17 cellular contexts compared by ENCODE assay signal in the genomic region with DNA sequence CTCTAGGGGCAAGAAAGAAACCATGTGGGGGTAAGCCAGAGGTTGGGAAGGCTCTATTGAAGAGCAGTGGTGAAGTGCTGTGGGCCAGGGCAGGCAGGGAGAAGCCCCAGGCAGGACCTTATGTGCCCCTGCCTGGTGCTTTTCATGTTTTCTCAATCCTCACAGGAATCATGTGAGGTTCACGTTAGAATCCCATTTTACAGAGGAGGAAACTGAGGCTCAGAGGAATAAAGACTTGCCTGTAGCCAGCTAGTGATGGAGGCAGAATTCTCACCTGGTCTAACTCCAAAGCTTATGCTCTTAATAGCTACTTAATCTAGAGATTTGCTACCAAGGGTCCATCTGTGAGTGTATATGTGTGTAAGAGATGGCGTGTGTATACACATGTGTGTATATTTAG. TPM values are rescaled to one million over a fixed set of nuclear protein-coding genes. Genes with fewer than 3 reads are reported as not detected.
"Had no signal": no experiment of that assay in that cellular context is flagged by ENCODE, and none has a peak within 500 bp of the region (broad histone marks: within the 10 kb centered on the region; RNA-seq: fewer than 3 reads in every experiment).

No MANE protein-coding gene starts in this region.

- H3K4me1 ChIP-seq: prostate gland, testis had no signal

- H3K27me3 ChIP-seq: adrenal gland, testis had no signal

- H3K4me3 ChIP-seq: adrenal gland, dorsolateral prefrontal cortex, prostate gland, smooth muscle cell, testis had no signal

- H3K27ac ChIP-seq: adrenal gland, prostate gland, testis had no signal

- H3K4me2 ChIP-seq: smooth muscle cell had no signal

- H3K9me3 ChIP-seq: prostate gland, testis had no signal

- H3K27ac Mint-ChIP-seq: activated CD4-positive, alpha-beta T cell treated with anti-CD3 and anti-CD28 coated beads, Interleukin-2, amount 10 ng/mL, durations not matched to agents 24 days and 14 days; activated T-helper 1 cell treated with anti-CD3 and anti-CD28 coated beads, Interleukin-12 subunit alpha, Interleukin-12 subunit beta, Interleukin-2, Interleukin-4 antibody, amounts not matched to agents 30 ng/mL and 10 ng/mL and 1 ng/mL, durations not matched to agents 14 hours and 24 hours and 36 hours; stimulated activated naive CD8-positive, alpha-beta T cell treated with anti-CD3 and anti-CD28 coated beads, Interleukin-15, Interleukin-2, amounts not matched to agents 100 ng/mL and 50 ng/mL, for 24 hours; WTC11 had no signal

- H3K9me3 Mint-ChIP-seq: activated CD4-positive, alpha-beta T cell treated with anti-CD3 and anti-CD28 coated beads, Interleukin-2, amount 10 ng/mL, durations not matched to agents 24 days and 14 days had no signal

- DNase-seq: activated CD4-positive, alpha-beta T cell treated with anti-CD3 and anti-CD28 coated beads, Interleukin-2, amount 10 ng/mL, durations not matched to agents 24 days and 14 days; activated CD8-positive, alpha-beta memory T cell treated with anti-CD3 and anti-CD28 coated beads, Interleukin-2, amount 50 U/mL, for 48 hours; activated naive CD4-positive, alpha-beta T cell; adrenal gland; hypothalamus; mesendoderm; right cardiac atrium; testis had no signal

- H3K36me3 ChIP-seq: adrenal gland, prostate gland had no signal

- ATAC-seq: SK-N-SH treated with all-trans-retinoic acid at 6 μM for 48 hours, WTC11 had no signal

- H3K4me3 Mint-ChIP-seq: activated CD4-positive, alpha-beta T cell treated with anti-CD3 and anti-CD28 coated beads, Interleukin-2, amount 10 ng/mL, durations not matched to agents 24 days and 14 days; activated T-helper 1 cell treated with anti-CD3 and anti-CD28 coated beads, Interleukin-12 subunit alpha, Interleukin-12 subunit beta, Interleukin-2, Interleukin-4 antibody, amounts not matched to agents 30 ng/mL and 10 ng/mL and 1 ng/mL, durations not matched to agents 14 hours and 24 hours and 36 hours; stimulated activated naive CD8-positive, alpha-beta T cell treated with anti-CD3 and anti-CD28 coated beads, Interleukin-15, Interleukin-2, amounts not matched to agents 100 ng/mL and 50 ng/mL, for 24 hours; WTC11 had no signal

- H3K27me3 Mint-ChIP-seq: activated CD4-positive, alpha-beta T cell treated with anti-CD3 and anti-CD28 coated beads, Interleukin-2, amount 10 ng/mL, durations not matched to agents 24 days and 14 days; stimulated activated naive CD8-positive, alpha-beta T cell treated with anti-CD3 and anti-CD28 coated beads, Interleukin-15, Interleukin-2, amounts not matched to agents 100 ng/mL and 50 ng/mL, for 24 hours had no signal

- H3K36me3 Mint-ChIP-seq: WTC11 had no signal

RNA-seq across cellular contexts. Expression of a gene that starts 4.2 kb away (rescaled TPM):
- total RNA-seq: glomerular endothelial cell had no signal
- polyA plus RNA-seq: neural cell had no signal
